8 cellular contexts compared by ENCODE assay signal in the genomic region with DNA sequence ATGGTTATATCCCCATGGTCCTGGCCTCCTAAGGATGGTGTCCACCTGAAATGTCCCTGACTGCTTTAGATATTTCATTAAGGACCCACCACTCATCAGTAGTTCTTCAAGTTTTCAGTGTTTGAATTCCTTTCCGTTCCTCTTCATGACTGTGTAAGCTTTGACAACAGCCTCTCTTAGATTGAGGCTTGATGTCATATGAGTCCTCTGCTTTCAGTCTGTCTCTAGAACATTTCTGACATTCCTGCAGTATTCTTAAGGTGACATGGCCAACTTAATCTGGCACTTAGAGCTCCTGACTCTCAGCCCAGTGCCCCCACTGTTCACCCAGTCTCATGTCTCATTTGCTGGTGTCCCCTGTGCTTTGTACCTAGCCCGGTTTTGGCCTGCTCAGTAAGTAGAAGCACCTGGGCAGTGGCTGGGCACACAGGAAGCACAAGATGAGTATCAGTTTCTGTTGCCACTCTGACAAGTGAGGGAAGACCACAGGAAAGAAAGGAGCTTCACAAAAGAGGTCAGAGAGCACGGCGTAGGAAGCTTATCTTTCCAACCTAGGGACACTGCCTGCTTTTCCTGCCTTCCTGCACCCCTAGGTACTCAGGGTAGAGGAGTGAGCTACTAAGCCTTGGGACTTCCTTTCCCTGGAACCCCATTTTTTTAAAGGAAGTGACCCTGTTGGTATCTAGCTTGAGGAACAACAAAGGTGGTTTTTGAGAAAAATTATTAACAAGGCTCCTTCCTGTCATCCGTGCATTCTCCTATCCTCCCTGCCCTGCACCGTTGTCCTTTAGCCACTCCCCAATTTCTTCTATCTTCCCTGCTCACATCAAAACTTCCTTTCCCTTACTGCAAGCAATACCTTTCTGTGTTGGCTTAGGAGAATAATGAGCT.
DNase-seq lines count a peak whose midpoint lies in the region; ATAC-seq, FAIRE-seq and TF ChIP-seq lines count a peak whose summit lies in the region.

No MANE protein-coding gene starts in this region.

- no TSS peak for BruUV-seq in A673 (replicated peaks; lab: Mats Ljungman, UMichigan)

- CTCF ChIA-PET in A673 (lab: Charles Lee) = no interaction called here

- no peaks in the 10 kb centered on the region for H3K9me3 ChIP-seq in A673 (ENCODE audit: low read depth, low read length, poor library complexity, severe bottlenecking)

- no peaks in the 10 kb centered on the region for H3K27me3 ChIP-seq in A673 (replicated peaks; ENCODE audit: insufficient read depth, low read depth, low read length, poor library complexity)

- POLR2A ChIA-PET in A673 (lab: Charles Lee; ENCODE audit: low non-redundant PET) = no interaction called here

- H3K4me3 ChIP-seq in lower leg skin (ENCODE audit: low read depth, poor library complexity, severe bottlenecking) (no peak overlapping the region), A673 (ENCODE audit: low read depth, low read length, poor library complexity, severe bottlenecking) (no peak overlapping the region)

- TF ChIP-seq CTCF in lower leg skin (IDR thresholded peaks at IDR 0.05) (no peak), A673 (conservative IDR thresholded peaks at IDR 0.05; ENCODE audit: low read depth, low read length) (no peak)

- intact Hi-C loops in left colon (cut with DNase I, micrococcal nuclease) = no loop called here
- intact Hi-C loops in lower leg skin (cut with DNase I; ENCODE audit: low total_unique reads) = loop anchor here (5.0 kb wide), 1 partner anchor 629 kb away; no protein-coding TSS in a partner anchor
- intact Hi-C loops in A673 (cut with micrococcal nuclease; ENCODE audit: unreplicated experiment) = no loop called here

- DNase-seq in GM12891 (ENCODE audit: insufficient read length, low spot score) (no peak), NAMALWA (ENCODE audit: low spot score) (peak; percentile 57), left colon (peak; percentile 30 to 42), lower leg skin (ENCODE audit: low spot score in 2 of 2) (no peak), erythroblast (lab: John Stamatoyannopoulos, UW) (no peak), islet precursor cell (no peak), A673 (ENCODE audit: low spot score) (no peak)

- peaks cover 30% of the 10 kb centered on the region for H3K4me1 ChIP-seq in A673 (ENCODE audit: insufficient read depth, low read length, poor library complexity, severe bottlenecking)

- peak; percentile 86 for FAIRE-seq in GM12891 (lab: Jason Lieb, UNC)

- 77 to 82% methylated on average over 6 of the region's 6 CpGs for WGBS in lower leg skin, 2 donors

- peak; percentile 43; the same call in 1 of the 2 replicates for TF ChIP-seq POLR2A in GM12891 (IDR thresholded peaks at IDR 0.05; ENCODE audit: low read depth, low read length)
- no peak for TF ChIP-seq POLR2A in lower leg skin (IDR thresholded peaks at IDR 0.05)
- TF ChIP-seq POLR2A in erythroblast (IDR thresholded peaks at IDR 0.05; ENCODE audit: low read length) = no peak

- H3K27ac ChIP-seq in A673 (ENCODE audit: low read depth, low read length, poor library complexity, severe bottlenecking) = no peak overlapping the region

- H3K36me3 ChIP-seq in A673 (ENCODE audit: insufficient read depth, low read length, poor library complexity, severe bottlenecking) = peaks cover 18% of the 10 kb centered on the region

- ATAC-seq in GM21515 (IDR thresholded peaks at IDR 0.05; ENCODE audit: unreplicated experiment) (peak; percentile 39), left colon (peak; percentile 14)

TF ChIP-seq in GM12891, 5 proteins besides CTCF, POLR2A, EP300 and RAD21:
- TF ChIP-seq TAF1 (IDR thresholded peaks at IDR 0.05; ENCODE audit: low read depth, low read length) = no peak
- TF ChIP-seq SPI1 (IDR thresholded peaks at IDR 0.05; ENCODE audit: low read depth, low read length) = 0 out of 2 replicates have a peak, but pooled peaks have one; percentile 2
- TF ChIP-seq POLR2AphosphoS5 (IDR thresholded peaks at IDR 0.05; ENCODE audit: low read depth, low read length) = 0 out of 2 replicates have a peak, but pooled peaks have one; percentile 20

Comparison
In these comparisons a context has a peak if more than half of its experiments do, and no peak if none do; other contexts are left out.
1. DNase-seq: peak in NAMALWA (single experiment) and left colon (2 of 2); none in GM12891 (single experiment), lower leg skin (0 of 2), erythroblast (0 of 2), islet precursor cell (single experiment) and A673 (single experiment).